8 cellular contexts compared by ENCODE assay signal in the genomic region with DNA sequence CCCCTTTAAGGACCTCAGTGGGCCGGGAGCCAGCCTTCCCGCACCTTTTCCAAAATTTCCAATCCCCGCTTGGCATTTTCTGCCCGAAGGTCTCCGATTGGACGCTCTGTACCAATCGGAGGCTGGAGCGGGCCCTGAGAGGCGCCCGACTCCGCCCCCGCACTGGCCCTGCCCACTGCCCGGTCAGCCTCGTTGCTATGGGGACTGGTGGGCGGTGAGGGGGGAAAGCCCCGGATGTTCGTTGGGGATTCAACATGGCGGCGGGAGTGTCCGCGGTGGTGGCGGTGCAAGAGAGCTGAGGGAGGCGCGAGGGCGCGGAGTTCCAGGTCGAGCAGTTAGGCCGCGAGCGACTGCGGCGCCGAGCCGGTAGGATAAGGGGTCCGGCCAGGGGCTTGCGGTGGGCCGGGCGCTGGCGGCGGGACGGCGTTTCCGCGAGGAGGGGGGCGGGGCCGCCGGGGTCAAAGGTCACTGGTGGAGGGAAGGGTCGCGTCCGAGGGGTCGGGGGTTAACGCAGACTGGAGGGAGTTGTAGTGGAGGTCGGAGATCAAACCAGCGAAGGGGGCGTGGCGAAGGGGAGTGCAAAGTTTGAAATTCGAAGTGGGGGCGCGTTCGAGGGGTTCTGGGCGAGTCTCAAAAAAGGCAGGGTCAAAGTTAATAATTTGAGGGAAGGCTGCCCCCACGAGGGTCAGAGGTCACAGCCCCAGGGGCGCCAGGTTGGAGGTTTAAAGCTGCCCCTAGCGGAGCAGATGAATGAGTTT. TPM values are rescaled to one million over a fixed set of nuclear protein-coding genes. Genes with fewer than 3 reads are reported as not detected.
DNase-seq lines count a peak whose midpoint lies in the region; TF ChIP-seq lines count a peak whose summit lies in the region.

A gene (plus strand): TSS at position 233 of the 758 bp plus-strand sequence. CDS start 43,768 bp downstream, outside the sequence.

- H3K4me3 ChIP-seq in H7 (ENCODE audit: insufficient read depth, low read depth, low read length) (peak within 1 kb of the TSS; percentile 80), MG63 (peak within 1 kb of the TSS; percentile 98), fibroblast of pulmonary artery (replicated peaks; ENCODE audit: low read depth, low read length) (peak within 1 kb of the TSS; percentile 86)

- H3K36me3 ChIP-seq in H7 (replicated peaks; ENCODE audit: control insufficient read depth, insufficient read depth, low read length) (no peaks in the 10 kb centered on the region), MG63 (no peaks in the 10 kb centered on the region; the same call in 1 of the 2 replicates)

- peak within 1 kb of the TSS; percentile 91 to 98 (median 97) for H3K4me3 Mint-ChIP-seq in nephron
- H3K4me3 Mint-ChIP-seq in stimulated activated naive CD8-positive, alpha-beta T cell treated with anti-CD3 and anti-CD28 coated beads, Interleukin-15, Interleukin-2, amounts not matched to agents 100 ng/mL and 50 ng/mL, for 24 hours = peak within 1 kb of the TSS; percentile 89

- H3K27ac Mint-ChIP-seq in nephron = peak within 1 kb of the TSS; percentile 95 to 96 (median 95)
- H3K27ac Mint-ChIP-seq in stimulated activated naive CD8-positive, alpha-beta T cell treated with anti-CD3 and anti-CD28 coated beads, Interleukin-15, Interleukin-2, amounts not matched to agents 100 ng/mL and 50 ng/mL, for 24 hours = peak within 1 kb of the TSS; percentile 90

- H3K9me3 ChIP-seq in MG63 = no peaks in the 10 kb centered on the region

- no peaks in the 10 kb centered on the region for H3K36me3 Mint-ChIP-seq in nephron (ENCODE audit: low read depth)
- H3K36me3 Mint-ChIP-seq in stimulated activated naive CD8-positive, alpha-beta T cell treated with anti-CD3 and anti-CD28 coated beads, Interleukin-15, Interleukin-2, amounts not matched to agents 100 ng/mL and 50 ng/mL, for 24 hours (ENCODE audit: low read depth) = no peaks in the 10 kb centered on the region

- peaks cover 48% of the 10 kb centered on the region for H3K4me1 Mint-ChIP-seq in nephron
- peaks cover 34% of the 10 kb centered on the region for H3K4me1 Mint-ChIP-seq in stimulated activated naive CD8-positive, alpha-beta T cell treated with anti-CD3 and anti-CD28 coated beads, Interleukin-15, Interleukin-2, amounts not matched to agents 100 ng/mL and 50 ng/mL, for 24 hours (ENCODE audit: low read depth)

- H3K27me3 ChIP-seq in H7 (ENCODE audit: control insufficient read depth, insufficient read depth, low read length) (no peaks in the 10 kb centered on the region), MG63 (no peaks in the 10 kb centered on the region)

- peaks cover 7% of the 10 kb centered on the region for H3K27me3 Mint-ChIP-seq in nephron (ENCODE audit: low read depth)
- peaks cover 3% of the 10 kb centered on the region for H3K27me3 Mint-ChIP-seq in stimulated activated naive CD8-positive, alpha-beta T cell treated with anti-CD3 and anti-CD28 coated beads, Interleukin-15, Interleukin-2, amounts not matched to agents 100 ng/mL and 50 ng/mL, for 24 hours

- no peaks in the 10 kb centered on the region for H3K9me3 Mint-ChIP-seq in nephron
- no peaks in the 10 kb centered on the region for H3K9me3 Mint-ChIP-seq in stimulated activated naive CD8-positive, alpha-beta T cell treated with anti-CD3 and anti-CD28 coated beads, Interleukin-15, Interleukin-2, amounts not matched to agents 100 ng/mL and 50 ng/mL, for 24 hours

- TF ChIP-seq CTCF in fibroblast of pulmonary artery (IDR thresholded peaks at IDR 0.05; ENCODE audit: low read length, missing control alignments) = no peak
- TF ChIP-seq CTCF in nephron (IDR thresholded peaks at IDR 0.05; ENCODE audit: unreplicated experiment in 3 of 3) = no peak

- DNase-seq in ELF-1 (ENCODE audit: low read depth, low spot score) (peak; percentile 99), H7 (peak; percentile 100), MG63 (peak; percentile 99), SHP77 treated with DMSO at 0.1 percent for 48 hours (lab: John Stamatoyannopoulos, UW) (peak; percentile 98), fibroblast of pulmonary artery (ENCODE audit: low read depth) (peak; percentile 98)
- DNase-seq in activated effector memory CD4-positive, alpha-beta T cell treated with anti-CD3 and anti-CD28 coated beads, Interleukin-2, amount 50 U/mL, for 16 hours = peak; percentile 99

RNA-seq across cellular contexts. Expression of the gene that starts here (rescaled TPM):
- total RNA-seq in H7 (2014; rRNA removed; shearing (Covaris generic)) = 14.0 and 15.6 TPM in 2 replicates
- 3.0 and 8.5 TPM in 2 replicates for total RNA-seq in MG63 (2014; rRNA removed; shearing (Covaris generic); ENCODE audit: low replicate concordance)

Comparison
In these comparisons a context has a peak if more than half of its experiments do, and no peak if none do; other contexts are left out.
1. Peak in every context shown above with its lines: DNase-seq and H3K4me3 ChIP-seq.